ENCODE assay signal across 8 cellular contexts in the genomic region with DNA sequence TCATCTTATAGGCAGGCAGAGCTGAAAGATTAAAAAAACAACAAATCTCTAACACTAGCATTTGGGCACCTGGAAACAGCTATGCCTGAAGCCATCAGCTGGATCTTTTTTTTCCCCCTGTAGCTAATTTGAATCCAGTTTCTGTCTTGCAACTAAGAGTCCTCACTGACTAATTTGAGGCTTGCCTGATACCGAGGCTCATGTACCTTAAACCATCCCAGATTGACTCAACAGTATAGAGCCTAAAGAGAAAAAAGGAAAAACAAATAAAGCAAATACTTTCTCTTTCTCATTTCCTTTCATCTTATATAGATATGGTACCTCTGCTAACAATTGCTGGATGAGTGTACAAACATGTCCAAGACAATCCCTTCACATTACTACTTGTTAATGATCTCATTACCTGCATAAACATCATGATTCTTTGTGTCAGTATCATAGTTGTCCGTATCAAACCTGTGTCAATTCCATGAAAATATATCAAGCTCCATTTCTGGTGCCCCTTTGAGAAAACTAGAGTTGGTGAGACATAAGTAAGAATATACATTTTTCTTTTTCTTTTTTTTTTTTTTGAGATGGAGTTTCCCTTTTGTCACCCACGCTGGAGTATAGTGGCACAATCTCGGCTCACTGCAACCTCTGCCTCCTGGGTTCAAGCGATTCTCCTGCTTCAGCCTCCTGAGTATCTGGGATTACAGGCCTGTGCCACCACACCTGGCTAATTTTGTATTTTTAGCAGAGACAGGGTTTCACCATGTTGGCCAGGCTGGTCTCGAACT. TPM values are rescaled to one million over a fixed set of nuclear protein-coding genes. Genes with fewer than 3 reads are reported as not detected.
DNase-seq lines count a peak whose midpoint lies in the region; ATAC-seq, FAIRE-seq and TF ChIP-seq lines count a peak whose summit lies in the region.

No MANE protein-coding gene starts in this region.

- H3K4me3 ChIP-seq in A549 (no peak overlapping the region), bronchial epithelial cell (ENCODE audit: low read depth, low read length) (no peak overlapping the region)

- peaks cover 7% of the 10 kb centered on the region for H3K27me3 Mint-ChIP-seq in nephron progenitor cell (ENCODE audit: low read depth, poor library complexity)

- no peak for FAIRE-seq in A549 (lab: Jason Lieb, UNC)
- FAIRE-seq in bronchial epithelial cell (lab: Jason Lieb, UNC), result no peak

- no peak overlapping the region for H3K4me3 Mint-ChIP-seq in nephron progenitor cell

- ATAC-seq in A549 (no peak), GM19328 (IDR thresholded peaks at IDR 0.05; ENCODE audit: unreplicated experiment) (peak; percentile 67), HG03196 (IDR thresholded peaks at IDR 0.05; ENCODE audit: unreplicated experiment) (peak; percentile 63)

- H3K4me2 ChIP-seq in A549, result peak overlapping the region; percentile 61

- peaks cover 88% of the 10 kb centered on the region for H3K4me1 ChIP-seq in A549

- no peak for TF ChIP-seq POLR2A in A549 (IDR thresholded peaks at IDR 0.05; ENCODE audit: low read length)

- DNase-seq in A549 (ENCODE audit: low read depth in 1 of 2, low spot score in 1 of 2) (no peak), bronchial epithelial cell (ENCODE audit: low read depth) (peak; percentile 98), NCI-H187 treated with DMSO at 0.1 percent for 48 hours (lab: John Stamatoyannopoulos, UW) (no peak), nephron progenitor cell (no peak), NCI-H1417 treated with DMSO at 0.1 percent for 48 hours (lab: John Stamatoyannopoulos, UW) (no peak)
- DNase-seq in effector CD8-positive, alpha-beta T cell (lab: John Stamatoyannopoulos, UW), result no peak

- H3K4me1 Mint-ChIP-seq in nephron progenitor cell, result peaks cover 60% of the 10 kb centered on the region

- CTCF ChIA-PET in A549 (lab: Yijun Ruan, JAX), result interaction anchor here (0.6 to 15.9 kb wide), 11 partner anchors 9 to 311 kb away, joined by 3 to 445 read pairs (median 13); a partner anchor contains a TSS

- POLR2A ChIA-PET in A549 (lab: Yijun Ruan, JAX), result interaction anchor here (0.8 to 7.5 kb wide), 6 partner anchors 9 to 311 kb away, joined by 3 to 367 read pairs (median 3); a partner anchor contains a TSS

- no peaks in the 10 kb centered on the region for H3K9me3 ChIP-seq in A549

- H3K36me3 ChIP-seq in bronchial epithelial cell (ENCODE audit: control insufficient read depth, insufficient read depth, low read length), result no peaks in the 10 kb centered on the region

- no peaks in the 10 kb centered on the region for H3K36me3 Mint-ChIP-seq in nephron progenitor cell (ENCODE audit: low read depth)

- 58% methylated on average over 6 of the region's 6 CpGs for WGBS in A549 (ENCODE audit: missing lambda C conversion rate)

- no peak overlapping the region for H3K27ac Mint-ChIP-seq in nephron progenitor cell

- peak overlapping the region; percentile 94 to 98 for H3K27ac ChIP-seq in A549

- TF ChIP-seq CTCF in A549 (IDR thresholded peaks at IDR 0.05) (no peak), bronchial epithelial cell (IDR thresholded peaks at IDR 0.05; ENCODE audit: insufficient read depth, low read length, severe bottlenecking) (no peak), nephron progenitor cell (IDR thresholded peaks at IDR 0.05) (no peak)

- no peaks in the 10 kb centered on the region for H3K27me3 ChIP-seq in bronchial epithelial cell (ENCODE audit: control insufficient read depth, insufficient read depth, low read length)

- TF ChIP-seq RAD21 in A549 (conservative IDR thresholded peaks at IDR 0.05 in 1 of 2, IDR thresholded peaks at IDR 0.05 in 1 of 2), result no peak; a peak in 1 of 5 replicates

- no peak for TF ChIP-seq EP300 in A549 (IDR thresholded peaks at IDR 0.05)

- H3K9me3 Mint-ChIP-seq in nephron progenitor cell, result no peaks in the 10 kb centered on the region

TF ChIP-seq in A549, 52 proteins besides CTCF, POLR2A, EP300 and RAD21 (continues in another document):
- no peak for TF ChIP-seq HDAC2 (IDR thresholded peaks at IDR 0.05)
- TF ChIP-seq RARB (CRISPR knock-in tag; IDR thresholded peaks at IDR 0.05), result no peak
- TF ChIP-seq RNF2 (IDR thresholded peaks at IDR 0.05; ENCODE audit: borderline replicate concordance, low read depth), result no peak
- TF ChIP-seq CHD2 (IDR thresholded peaks at IDR 0.05; ENCODE audit: low read length, partially characterized antibody), result no peak
- TF ChIP-seq MAFK (IDR thresholded peaks at IDR 0.05; ENCODE audit: partially characterized antibody), result no peak
- TF ChIP-seq EHMT2 (IDR thresholded peaks at IDR 0.05; ENCODE audit: low read depth), result no peak
- TF ChIP-seq, protein P1, sequence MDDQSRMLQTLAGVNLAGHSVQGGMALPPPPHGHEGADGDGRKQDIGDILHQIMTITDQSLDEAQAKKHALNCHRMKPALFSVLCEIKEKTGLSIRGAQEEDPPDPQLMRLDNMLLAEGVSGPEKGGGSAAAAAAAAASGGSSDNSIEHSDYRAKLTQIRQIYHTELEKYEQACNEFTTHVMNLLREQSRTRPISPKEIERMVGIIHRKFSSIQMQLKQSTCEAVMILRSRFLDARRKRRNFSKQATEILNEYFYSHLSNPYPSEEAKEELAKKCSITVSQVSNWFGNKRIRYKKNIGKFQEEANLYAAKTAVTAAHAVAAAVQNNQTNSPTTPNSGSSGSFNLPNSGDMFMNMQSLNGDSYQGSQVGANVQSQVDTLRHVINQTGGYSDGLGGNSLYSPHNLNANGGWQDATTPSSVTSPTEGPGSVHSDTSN (IDR thresholded peaks at IDR 0.05), result no peak
- no peak for TF ChIP-seq NFE2L2 (conservative IDR thresholded peaks at IDR 0.05; ENCODE audit: low read length)
- TF ChIP-seq CBX8 (IDR thresholded peaks at IDR 0.05), result no peak
- TF ChIP-seq CBX2 (IDR thresholded peaks at IDR 0.05; ENCODE audit: borderline replicate concordance, low read depth), result no peak
- peak; percentile 23 for TF ChIP-seq HOXB5 (CRISPR knock-in tag; IDR thresholded peaks at IDR 0.05)
- TF ChIP-seq, protein P2, sequence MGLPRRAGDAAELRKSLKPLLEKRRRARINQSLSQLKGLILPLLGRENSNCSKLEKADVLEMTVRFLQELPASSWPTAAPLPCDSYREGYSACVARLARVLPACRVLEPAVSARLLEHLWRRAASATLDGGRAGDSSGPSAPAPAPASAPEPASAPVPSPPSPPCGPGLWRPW (IDR thresholded peaks at IDR 0.05), result no peak
- TF ChIP-seq FOSL2 (IDR thresholded peaks at IDR 0.05), result no peak
- TF ChIP-seq FOSL2 (CRISPR knock-in tag; IDR thresholded peaks at IDR 0.05), result no peak
- TF ChIP-seq KDM1A (IDR thresholded peaks at IDR 0.05; ENCODE audit: low read depth), result no peak
- TF ChIP-seq, protein P3, sequence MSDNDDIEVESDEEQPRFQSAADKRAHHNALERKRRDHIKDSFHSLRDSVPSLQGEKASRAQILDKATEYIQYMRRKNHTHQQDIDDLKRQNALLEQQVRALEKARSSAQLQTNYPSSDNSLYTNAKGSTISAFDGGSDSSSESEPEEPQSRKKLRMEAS (IDR thresholded peaks at IDR 0.05), result 0 out of 2 replicates have a peak, but pooled peaks have one; percentile 3
- TF ChIP-seq HEYL (CRISPR knock-in tag; IDR thresholded peaks at IDR 0.05), result peak; percentile 62; the same call in 1 of the 2 replicates
- TF ChIP-seq, protein P4, sequence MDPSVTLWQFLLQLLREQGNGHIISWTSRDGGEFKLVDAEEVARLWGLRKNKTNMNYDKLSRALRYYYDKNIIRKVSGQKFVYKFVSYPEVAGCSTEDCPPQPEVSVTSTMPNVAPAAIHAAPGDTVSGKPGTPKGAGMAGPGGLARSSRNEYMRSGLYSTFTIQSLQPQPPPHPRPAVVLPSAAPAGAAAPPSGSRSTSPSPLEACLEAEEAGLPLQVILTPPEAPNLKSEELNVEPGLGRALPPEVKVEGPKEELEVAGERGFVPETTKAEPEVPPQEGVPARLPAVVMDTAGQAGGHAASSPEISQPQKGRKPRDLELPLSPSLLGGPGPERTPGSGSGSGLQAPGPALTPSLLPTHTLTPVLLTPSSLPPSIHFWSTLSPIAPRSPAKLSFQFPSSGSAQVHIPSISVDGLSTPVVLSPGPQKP (IDR thresholded peaks at IDR 0.05; ENCODE audit: low read depth, low read length), result no peak
- TF ChIP-seq JUNB (IDR thresholded peaks at IDR 0.05), result no peak
- no peak; the same call in 1 of the 2 replicates for TF ChIP-seq HOXB13 (CRISPR knock-in tag; IDR thresholded peaks at IDR 0.05; ENCODE audit: low read depth)
- TF ChIP-seq MYC (IDR thresholded peaks at IDR 0.05; ENCODE audit: borderline replicate concordance, low read length), result no peak
- no peak for TF ChIP-seq GATA3 (IDR thresholded peaks at IDR 0.05; ENCODE audit: borderline replicate concordance)
- TF ChIP-seq CHD4 (IDR thresholded peaks at IDR 0.05; ENCODE audit: borderline replicate concordance), result no peak
- TF ChIP-seq ZSCAN20 (CRISPR knock-in tag; IDR thresholded peaks at IDR 0.05), result no peak; the same call in 1 of the 2 replicates
- TF ChIP-seq TFCP2L1 (CRISPR knock-in tag; IDR thresholded peaks at IDR 0.05), result no peak
- TF ChIP-seq SMC3 (IDR thresholded peaks at IDR 0.05), result no peak

RNA-seq across cellular contexts. Expression of a gene that starts 43.1 kb away (rescaled TPM):
- 160 and 171 TPM in 2 replicates for polyA plus RNA-seq in A549 (2011; rRNA removed)
- polyA plus RNA-seq in A549 (2012; cell fraction: cytosol; rRNA removed), result 90.0 and 114 TPM in 2 replicates
- 210 and 265 TPM in 2 replicates for polyA plus RNA-seq in A549 (2012; cell fraction: nucleus; rRNA removed)
- 65.7 to 105 TPM (median 102 TPM) in 3 replicates for polyA plus RNA-seq in A549 (2017; fragmentation: RNase III; extraction: RNeasy Plus Mini Kit Qiagen cat#74134 plus additional on column Dnase treatment)
- 221 and 248 TPM in 2 replicates for polyA minus RNA-seq in A549 (2011; rRNA and poly(A)+ RNA removed)
- total RNA-seq in bronchial epithelial cell, result 38.5 and 42.9 TPM in 2 replicates

Comparison
In these comparisons a context has a peak if more than half of its experiments do, and no peak if none do; other contexts are left out.
1. ATAC-seq: peak in GM19328 (single experiment) and HG03196 (single experiment); none in A549 (0 of 2).